Comparison of ENCODE assay signal across 28 cellular contexts in genomic region chr6:35412102-35412501, GRCh38.
"Had no signal": no experiment of that assay in that cellular context is flagged by ENCODE, and none has a peak within 500 bp of the region (broad histone marks: within the 10 kb centered on the region; RNA-seq: fewer than 3 reads in every experiment).

No MANE protein-coding gene starts in this region.

- H3K27ac ChIP-seq: coronary artery, gastroesophageal sphincter, heart left ventricle, left lung, ovary, psoas muscle, sigmoid colon, stomach, testis, tibial artery had no signal

- ATAC-seq: gastroesophageal sphincter; heart left ventricle; left cardiac atrium; left lung; mucosa of descending colon; psoas muscle; right cardiac atrium; stimulated activated effector memory CD8-positive, alpha-beta T cell treated with anti-CD3 and anti-CD28 coated beads, Interleukin-12 subunit alpha, Interleukin-12 subunit beta, amount 100 ng/mL, for 72 hours had no signal

- H3K36me3 ChIP-seq: ovary had no signal

- H3K27me3 ChIP-seq: gastroesophageal sphincter, heart left ventricle, left lung, ovary, sigmoid colon, stomach, testis, tibial artery had no signal

- H3K4me1 ChIP-seq: testis had no signal

- H3K4me3 ChIP-seq: coronary artery, gastroesophageal sphincter, heart left ventricle, left lung, mucosa of descending colon, ovary, psoas muscle, sigmoid colon, stomach, testis, tibial artery had no signal

- H3K4me3 Mint-ChIP-seq: mesothelial cell of epicardium; naive B cell; nephron; stimulated activated effector memory CD8-positive, alpha-beta T cell treated with anti-CD3 and anti-CD28 coated beads, Interleukin-12 subunit alpha, Interleukin-12 subunit beta, amount 100 ng/mL, for 72 hours; type B pancreatic cell had no signal

- H3K27ac Mint-ChIP-seq: mesothelial cell of epicardium, nephron, type B pancreatic cell had no signal

- DNase-seq: dermis blood vessel endothelial cell; effector memory CD4-positive, alpha-beta T cell; foreskin fibroblast; heart left ventricle; hippocampal formation; left cardiac atrium; left lung; mesenchymal stem cell; mucosa of descending colon; naive B cell; occipital lobe; ovary; posterior cingulate gyrus; psoas muscle; right cardiac atrium; sigmoid colon; stimulated activated CD4-positive, alpha-beta T cell treated with anti-CD3 and anti-CD28 coated beads, Interleukin-2, amount 100 ng/mL, for 24 hours; stimulated activated CD4-positive, alpha-beta T cell treated with anti-CD3 and anti-CD28 coated beads, Interleukin-4, amount 100 ng/mL, for 24 hours; stimulated activated naive CD4-positive, alpha-beta T cell treated with Interleukin-2 at 50 U/mL for 16 hours; stomach; testis; tibial artery had no signal

- H3K9me3 Mint-ChIP-seq: mesothelial cell of epicardium; naive B cell; nephron; stimulated activated effector memory CD8-positive, alpha-beta T cell treated with anti-CD3 and anti-CD28 coated beads, Interleukin-12 subunit alpha, Interleukin-12 subunit beta, amount 100 ng/mL, for 72 hours; type B pancreatic cell had no signal

- H3K9me3 ChIP-seq: gastroesophageal sphincter, heart left ventricle, left lung, mucosa of descending colon, ovary, psoas muscle, sigmoid colon, stomach, testis, tibial artery had no signal

- H3K27me3 Mint-ChIP-seq: naive B cell, type B pancreatic cell had no signal
